Comparison of ENCODE assay signal across 1 cellular context in genomic region chr6:44246663-44247337, GRCh38.
TF ChIP-seq lines count a peak whose summit lies in the region.

HSP90AB1 (plus strand) TSS chr6:44247101; CDS start chr6:44248630, 1,529 bp downstream.

TF ChIP-seq in SK-N-SH, 30 proteins besides CTCF, POLR2A, EP300 and RAD21 (continued from another document):
- TF ChIP-seq CHD2 (IDR thresholded peaks at IDR 0.05; ENCODE audit: low read length, partially characterized antibody) (peak; percentile 98), MXI1 (IDR thresholded peaks at IDR 0.05; ENCODE audit: low read depth, low read length) (peak; percentile 26; the same call in 1 of the 2 replicates), GABPA (IDR thresholded peaks at IDR 0.05; ENCODE audit: low read depth) (no peak), FOSL2 (IDR thresholded peaks at IDR 0.05; ENCODE audit: borderline replicate concordance, low read depth) (peak; percentile 32; the same call in 1 of the 2 replicates), RCOR1 (IDR thresholded peaks at IDR 0.05; ENCODE audit: low read length) (peak; percentile 48), SIN3A (IDR thresholded peaks at IDR 0.05; ENCODE audit: borderline replicate concordance, low read depth, low read length) (peak; percentile 93), JUND (IDR thresholded peaks at IDR 0.05) (no peak), ELF1 (IDR thresholded peaks at IDR 0.05) (no peak), NRF1 (IDR thresholded peaks at IDR 0.05; ENCODE audit: low read depth, low read length) (no peak), TEAD4 (IDR thresholded peaks at IDR 0.05; ENCODE audit: borderline replicate concordance, insufficient read depth) (no peak), RXRA (IDR thresholded peaks at IDR 0.05; ENCODE audit: borderline replicate concordance, low read depth) (no peak), TCF12 (IDR thresholded peaks at IDR 0.05) (peak; percentile 47), EZH2phosphoT487 (IDR thresholded peaks at IDR 0.05; ENCODE audit: borderline replicate concordance, low read depth) (no peak)
- TF ChIP-seq, protein P1, sequence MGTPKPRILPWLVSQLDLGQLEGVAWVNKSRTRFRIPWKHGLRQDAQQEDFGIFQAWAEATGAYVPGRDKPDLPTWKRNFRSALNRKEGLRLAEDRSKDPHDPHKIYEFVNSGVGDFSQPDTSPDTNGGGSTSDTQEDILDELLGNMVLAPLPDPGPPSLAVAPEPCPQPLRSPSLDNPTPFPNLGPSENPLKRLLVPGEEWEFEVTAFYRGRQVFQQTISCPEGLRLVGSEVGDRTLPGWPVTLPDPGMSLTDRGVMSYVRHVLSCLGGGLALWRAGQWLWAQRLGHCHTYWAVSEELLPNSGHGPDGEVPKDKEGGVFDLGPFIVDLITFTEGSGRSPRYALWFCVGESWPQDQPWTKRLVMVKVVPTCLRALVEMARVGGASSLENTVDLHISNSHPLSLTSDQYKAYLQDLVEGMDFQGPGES (IDR thresholded peaks at IDR 0.05; ENCODE audit: low read depth, low read length) = no peak
- TF ChIP-seq, protein P2, sequence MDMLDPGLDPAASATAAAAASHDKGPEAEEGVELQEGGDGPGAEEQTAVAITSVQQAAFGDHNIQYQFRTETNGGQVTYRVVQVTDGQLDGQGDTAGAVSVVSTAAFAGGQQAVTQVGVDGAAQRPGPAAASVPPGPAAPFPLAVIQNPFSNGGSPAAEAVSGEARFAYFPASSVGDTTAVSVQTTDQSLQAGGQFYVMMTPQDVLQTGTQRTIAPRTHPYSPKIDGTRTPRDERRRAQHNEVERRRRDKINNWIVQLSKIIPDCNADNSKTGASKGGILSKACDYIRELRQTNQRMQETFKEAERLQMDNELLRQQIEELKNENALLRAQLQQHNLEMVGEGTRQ (IDR thresholded peaks at IDR 0.05; ENCODE audit: borderline replicate concordance, low read depth, low read length) = no peak
- TF ChIP-seq, protein P3, sequence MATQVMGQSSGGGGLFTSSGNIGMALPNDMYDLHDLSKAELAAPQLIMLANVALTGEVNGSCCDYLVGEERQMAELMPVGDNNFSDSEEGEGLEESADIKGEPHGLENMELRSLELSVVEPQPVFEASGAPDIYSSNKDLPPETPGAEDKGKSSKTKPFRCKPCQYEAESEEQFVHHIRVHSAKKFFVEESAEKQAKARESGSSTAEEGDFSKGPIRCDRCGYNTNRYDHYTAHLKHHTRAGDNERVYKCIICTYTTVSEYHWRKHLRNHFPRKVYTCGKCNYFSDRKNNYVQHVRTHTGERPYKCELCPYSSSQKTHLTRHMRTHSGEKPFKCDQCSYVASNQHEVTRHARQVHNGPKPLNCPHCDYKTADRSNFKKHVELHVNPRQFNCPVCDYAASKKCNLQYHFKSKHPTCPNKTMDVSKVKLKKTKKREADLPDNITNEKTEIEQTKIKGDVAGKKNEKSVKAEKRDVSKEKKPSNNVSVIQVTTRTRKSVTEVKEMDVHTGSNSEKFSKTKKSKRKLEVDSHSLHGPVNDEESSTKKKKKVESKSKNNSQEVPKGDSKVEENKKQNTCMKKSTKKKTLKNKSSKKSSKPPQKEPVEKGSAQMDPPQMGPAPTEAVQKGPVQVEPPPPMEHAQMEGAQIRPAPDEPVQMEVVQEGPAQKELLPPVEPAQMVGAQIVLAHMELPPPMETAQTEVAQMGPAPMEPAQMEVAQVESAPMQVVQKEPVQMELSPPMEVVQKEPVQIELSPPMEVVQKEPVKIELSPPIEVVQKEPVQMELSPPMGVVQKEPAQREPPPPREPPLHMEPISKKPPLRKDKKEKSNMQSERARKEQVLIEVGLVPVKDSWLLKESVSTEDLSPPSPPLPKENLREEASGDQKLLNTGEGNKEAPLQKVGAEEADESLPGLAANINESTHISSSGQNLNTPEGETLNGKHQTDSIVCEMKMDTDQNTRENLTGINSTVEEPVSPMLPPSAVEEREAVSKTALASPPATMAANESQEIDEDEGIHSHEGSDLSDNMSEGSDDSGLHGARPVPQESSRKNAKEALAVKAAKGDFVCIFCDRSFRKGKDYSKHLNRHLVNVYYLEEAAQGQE (IDR thresholded peaks at IDR 0.05; ENCODE audit: low read depth, low read length) = peak; percentile 80
